ENCODE assay signal across 8 cellular contexts in the genomic region with DNA sequence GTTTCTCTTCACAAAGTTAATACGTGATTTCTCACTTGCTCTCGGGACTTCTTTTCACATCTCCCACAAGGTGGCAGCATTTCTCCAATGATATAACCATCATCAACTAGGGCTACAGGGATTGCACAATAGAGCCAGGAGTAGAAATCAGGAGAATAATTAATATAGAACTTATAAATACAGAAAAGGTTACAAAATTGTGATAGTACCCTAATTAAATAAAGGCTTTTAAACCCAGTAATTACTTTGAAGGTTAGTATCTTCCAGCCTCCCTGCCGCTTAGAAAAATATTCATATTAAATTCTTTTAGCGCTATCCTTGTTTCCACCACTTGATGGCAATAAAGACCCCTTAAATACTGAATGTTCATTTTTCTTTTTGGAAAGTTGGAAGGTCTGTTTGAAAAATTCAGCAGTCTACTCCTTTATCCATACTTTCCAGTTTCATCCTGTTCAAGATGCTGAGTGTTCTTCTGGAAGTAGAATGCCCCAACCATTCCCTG.
DNase-seq lines count a peak whose midpoint lies in the region; ATAC-seq, FAIRE-seq and TF ChIP-seq lines count a peak whose summit lies in the region.

No MANE protein-coding gene starts in this region.

- H3K36me3 ChIP-seq in endothelial cell of umbilical vein (ENCODE audit: control insufficient read depth in 2 of 2, extremely low read depth in 1 of 2, insufficient read depth in 2 of 2, low read length in 2 of 2) = no peaks in the 10 kb centered on the region

- no peaks in the 10 kb centered on the region for H3K4me1 ChIP-seq in endothelial cell of umbilical vein (ENCODE audit: control insufficient read depth, extremely low read depth, insufficient read depth, low read length)

- H2AFZ ChIP-seq in endothelial cell of umbilical vein (ENCODE audit: low read depth, low read length) = no peak overlapping the region

- H3K27me3 Mint-ChIP-seq in naive B cell = peaks cover 0 to 8% (median 0%) of the 10 kb centered on the region in 3 donors

- H3K9me3 ChIP-seq in endothelial cell of umbilical vein (replicated peaks; ENCODE audit: control insufficient read depth, insufficient read depth, low read length) = no peaks in the 10 kb centered on the region

- ATAC-seq in GM19043 (IDR thresholded peaks at IDR 0.05; ENCODE audit: low read depth, unreplicated experiment) = peak; percentile 79
- ATAC-seq in HG03135 (IDR thresholded peaks at IDR 0.05; ENCODE audit: unreplicated experiment) = peak; percentile 72
- ATAC-seq in naive B cell (ENCODE audit: low read depth in 2 of 2) = peak; percentile 65 to 87

- H3K4me2 ChIP-seq in endothelial cell of umbilical vein (ENCODE audit: insufficient read depth, low read length) = peak overlapping the region; percentile 43

- POLR2A ChIA-PET in endothelial cell of umbilical vein (lab: Charles Lee) = no interaction called here

- no peaks in the 10 kb centered on the region for H3K79me2 ChIP-seq in endothelial cell of umbilical vein (ENCODE audit: control insufficient read depth, insufficient read depth, low read length)

- peak overlapping the region in 1 of 8 donors; percentile 21 for H3K4me3 Mint-ChIP-seq in naive B cell

- TF ChIP-seq POLR2A in endothelial cell of umbilical vein (IDR thresholded peaks at IDR 0.05; ENCODE audit: low read depth, low read length) = no peak

- intact Hi-C loops in endothelial cell of umbilical vein (cut with micrococcal nuclease) = loop anchor here (1.0 kb wide), 3 partner anchors 61 to 796 kb away; no protein-coding TSS in a partner anchor

- dilution Hi-C loops in endothelial cell of umbilical vein (cut with MboI; ENCODE audit: extremely low pct_ligation_motif_present, low sequenced_read_pairs) = no loop called here

- no peaks in the 10 kb centered on the region for H4K20me1 ChIP-seq in endothelial cell of umbilical vein (replicated peaks; ENCODE audit: control insufficient read depth, extremely low read depth, insufficient read depth, low read length)

- no peak overlapping the region for H3K27ac Mint-ChIP-seq in naive B cell

- no TSS peak for BruUV-seq in endothelial cell of umbilical vein (replicated peaks; lab: Mats Ljungman, UMichigan)

- H3K9ac ChIP-seq in endothelial cell of umbilical vein (replicated peaks; ENCODE audit: extremely low read depth, insufficient read depth, low read length) = no peak overlapping the region

- H3K27me3 ChIP-seq in endothelial cell of umbilical vein (ENCODE audit: control insufficient read depth in 2 of 2, insufficient read depth in 2 of 2, low read length in 2 of 2) = no peaks in the 10 kb centered on the region

- FAIRE-seq in endothelial cell of umbilical vein (lab: Jason Lieb, UNC) = peak; percentile 85

- peak; percentile 32 to 33 for TF ChIP-seq CTCF in endothelial cell of umbilical vein (IDR thresholded peaks at IDR 0.05; ENCODE audit: extremely low read depth in 1 of 2, insufficient read depth in 1 of 2, low read depth in 1 of 2, low read length in 2 of 2)

- no peaks in the 10 kb centered on the region for H3K9me3 Mint-ChIP-seq in naive B cell

- peaks cover 0 to 2% (median 0%) of the 10 kb centered on the region in 3 donors for H3K4me1 Mint-ChIP-seq in naive B cell

- H3K36me3 Mint-ChIP-seq in naive B cell = no peaks in the 10 kb centered on the region

- no peak overlapping the region for H3K27ac ChIP-seq in endothelial cell of umbilical vein (ENCODE audit: insufficient read depth, low read depth, low read length)

- DNase-seq in DMS 273 (lab: John Stamatoyannopoulos, UW; ENCODE audit: unreplicated experiment) = peak; percentile 81
- DNase-seq in NCI-H2029 treated with DMSO at 0.1 percent for 48 hours (lab: John Stamatoyannopoulos, UW) = peak; percentile 88
- peak; percentile 6 for DNase-seq in T-helper 9 cell
- DNase-seq in endothelial cell of umbilical vein (ENCODE audit: low read depth, low spot score) = peak; percentile 72
- peak; percentile 68 for DNase-seq in naive B cell
- no peak for DNase-seq in ecto neural progenitor cell (ENCODE audit: low spot score)

- no peaks in the 10 kb centered on the region for H3K9me1 ChIP-seq in endothelial cell of umbilical vein (replicated peaks; ENCODE audit: control insufficient read depth, extremely low read depth, insufficient read depth, low read length)

- CTCF ChIA-PET in endothelial cell of umbilical vein (lab: Charles Lee) = interaction anchor here (1.0 to 1.6 kb wide), 3 partner anchors 795 to 863 kb away, joined by 4 to 9 read pairs (median 6); no protein-coding TSS in a partner anchor

- H3K4me3 ChIP-seq in endothelial cell of umbilical vein (replicated peaks in 1 of 3; ENCODE audit: insufficient read depth in 1 of 3, low read depth in 1 of 3, low read length in 3 of 3) = no peak overlapping the region

TF ChIP-seq in endothelial cell of umbilical vein, 7 proteins besides CTCF, POLR2A, EP300 and RAD21:
- TF ChIP-seq EZH2 (IDR thresholded peaks at IDR 0.05; ENCODE audit: borderline replicate concordance, low read depth, low read length, severe bottlenecking) = no peak
- no peak for TF ChIP-seq POLR2AphosphoS5 (IDR thresholded peaks at IDR 0.05; ENCODE audit: insufficient read depth, low read depth, low read length)
- TF ChIP-seq MYC (IDR thresholded peaks at IDR 0.05; ENCODE audit: low read depth, low read length) = no peak
- no peak for TF ChIP-seq GATA2 (IDR thresholded peaks at IDR 0.05; ENCODE audit: insufficient read depth, insufficient read length, low read depth, low read length)
- TF ChIP-seq, protein P1, sequence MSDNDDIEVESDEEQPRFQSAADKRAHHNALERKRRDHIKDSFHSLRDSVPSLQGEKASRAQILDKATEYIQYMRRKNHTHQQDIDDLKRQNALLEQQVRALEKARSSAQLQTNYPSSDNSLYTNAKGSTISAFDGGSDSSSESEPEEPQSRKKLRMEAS (IDR thresholded peaks at IDR 0.05; ENCODE audit: insufficient read depth, insufficient read length) = no peak
- no peak for TF ChIP-seq JUN (IDR thresholded peaks at IDR 0.05; ENCODE audit: borderline replicate concordance, insufficient read depth, insufficient read length, low read depth)
- no peak for TF ChIP-seq FOS (IDR thresholded peaks at IDR 0.05; ENCODE audit: borderline replicate concordance, insufficient read depth, low read length)
TF ChIP-seq in endothelial cell of umbilical vein: peak in this region for 0.
